In the genomic region with DNA sequence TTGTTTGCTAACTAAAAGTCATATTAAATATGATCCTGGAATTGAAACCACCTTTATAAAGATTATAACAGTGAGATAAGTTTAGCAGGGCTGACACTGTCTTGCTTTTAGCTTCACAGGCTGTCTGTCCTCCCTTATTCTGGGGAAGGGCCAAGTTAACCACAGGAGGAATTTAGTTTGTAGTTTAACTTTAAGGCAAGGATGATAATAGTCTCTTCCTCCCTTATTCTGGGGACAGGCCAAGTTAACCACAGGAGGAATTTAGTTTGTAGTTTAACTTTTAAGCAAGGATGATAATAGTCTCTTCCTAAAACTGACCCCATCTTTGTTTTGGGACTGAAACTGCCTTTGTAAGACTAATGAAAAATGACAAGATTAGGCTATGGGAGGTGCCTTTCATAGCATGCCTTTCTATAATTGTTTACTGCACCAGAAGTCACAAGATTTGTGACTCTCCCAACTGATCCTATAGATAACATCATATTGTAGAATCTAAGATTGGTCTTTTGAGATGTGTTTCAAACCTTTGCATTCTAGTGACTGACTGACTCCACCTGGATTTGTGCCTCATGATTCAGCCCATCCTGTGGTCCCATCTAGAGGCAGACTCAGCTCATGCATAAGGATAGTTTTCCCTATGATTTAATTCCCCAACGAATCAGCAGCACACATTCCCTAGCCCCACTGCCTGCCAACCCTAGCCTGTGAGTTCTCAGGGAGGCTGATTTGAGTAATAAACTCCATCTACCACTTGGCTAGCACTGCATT, we compare ENCODE assay signal across 16 cellular contexts.
DNase-seq lines count a peak whose midpoint lies in the region; TF ChIP-seq lines count a peak whose summit lies in the region.
"Had no signal": no experiment of that assay in that cellular context is flagged by ENCODE, and none has a peak within 500 bp of the region (broad histone marks: within the 10 kb centered on the region; RNA-seq: fewer than 3 reads in every experiment).

No MANE protein-coding gene starts in this region.

- H3K4me1 Mint-ChIP-seq in nephron, result peaks cover 26% of the 10 kb centered on the region
- no peaks in the 10 kb centered on the region for H3K4me1 Mint-ChIP-seq in nephron progenitor cell
- H3K4me1 Mint-ChIP-seq: activated B cell treated with CpG ODN at 0.5 μM for 24 hours had no signal

- H3K4me3 Mint-ChIP-seq in nephron (no peak overlapping the region), nephron progenitor cell (no peak overlapping the region)
- H3K4me3 Mint-ChIP-seq: activated B cell treated with CpG ODN at 0.5 μM for 24 hours had no signal

- H3K36me3 Mint-ChIP-seq in nephron (ENCODE audit: low read depth) (peaks cover 4% of the 10 kb centered on the region), nephron progenitor cell (ENCODE audit: low read depth) (no peaks in the 10 kb centered on the region)

- H3K9me3 Mint-ChIP-seq in nephron (peaks cover 2% of the 10 kb centered on the region), nephron progenitor cell (no peaks in the 10 kb centered on the region)

- peak; percentile 27 for DNase-seq in AG09319 (ENCODE audit: extremely low read depth, low read depth)
- peak; percentile 89 for DNase-seq in M059J (ENCODE audit: low read depth)
- peak; percentile 11 for DNase-seq in epithelial cell of esophagus (ENCODE audit: low read depth)
- no peak for DNase-seq in nephron progenitor cell
- no peak for DNase-seq in activated naive CD4-positive, alpha-beta T cell treated with anti-CD3 and anti-CD28 coated beads, Interleukin-2, amount 50 U/mL, for 16 hours
- DNase-seq in activated CD4-positive, alpha-beta T cell treated with anti-CD3 and anti-CD28 coated beads, Interleukin-2, amount 50 U/mL, for 4 hours, result no peak
- DNase-seq in stimulated activated CD4-positive, alpha-beta T cell treated with anti-CD3 and anti-CD28 coated beads, Interleukin-2, amount 100 ng/mL, for 48 hours, result no peak
- DNase-seq: activated B cell treated with CpG ODN at 0.5 μM for 24 hours; activated CD8-positive, alpha-beta memory T cell treated with anti-CD3 and anti-CD28 coated beads, Interleukin-2, amount 50 U/mL, for 4 hours; activated naive CD4-positive, alpha-beta T cell treated with Interleukin-2 at 50 U/mL for 16 hours; caudate nucleus; NCI-H1092 treated with DMSO at 0.1 percent for 48 hours; NCI-H510A had no signal

- H3K27ac Mint-ChIP-seq in nephron (peak overlapping the region; percentile 58 to 77 (median 68)), nephron progenitor cell (no peak overlapping the region)
- H3K27ac Mint-ChIP-seq: activated B cell treated with CpG ODN at 0.5 μM for 24 hours had no signal

- TF ChIP-seq CTCF in AG09319 (IDR thresholded peaks at IDR 0.05; ENCODE audit: low read depth, low read length) (no peak), epithelial cell of esophagus (IDR thresholded peaks at IDR 0.05; ENCODE audit: insufficient read depth, low read depth, low read length, missing control alignments) (no peak), nephron (IDR thresholded peaks at IDR 0.05; ENCODE audit: unreplicated experiment in 3 of 3) (no peak), nephron progenitor cell (IDR thresholded peaks at IDR 0.05) (no peak)

- H3K27me3 Mint-ChIP-seq in nephron (ENCODE audit: low read depth) (no peaks in the 10 kb centered on the region), nephron progenitor cell (ENCODE audit: low read depth, poor library complexity) (no peaks in the 10 kb centered on the region)
- H3K27me3 Mint-ChIP-seq: activated B cell treated with CpG ODN at 0.5 μM for 24 hours had no signal

- H3K4me3 ChIP-seq in epithelial cell of esophagus (ENCODE audit: low read length), result no peak overlapping the region
- H3K4me3 ChIP-seq: BLaER1 treated with 17β-estradiol and CSF1 and Interleukin-3, amounts not matched to agents 10 nM and 100 nM; lung had no signal

Comparison
In these comparisons a context has a peak if more than half of its experiments do, and no peak if none do; other contexts are left out.
1. DNase-seq: peak in AG09319 (single experiment), M059J (single experiment) and epithelial cell of esophagus (single experiment); none in nephron progenitor cell (single experiment), activated naive CD4-positive, alpha-beta T cell treated with anti-CD3 and anti-CD28 coated beads, Interleukin-2, amount 50 U/mL, for 16 hours (single experiment), activated CD4-positive, alpha-beta T cell treated with anti-CD3 and anti-CD28 coated beads, Interleukin-2, amount 50 U/mL, for 4 hours (0 of 2) and stimulated activated CD4-positive, alpha-beta T cell treated with anti-CD3 and anti-CD28 coated beads, Interleukin-2, amount 100 ng/mL, for 48 hours (0 of 2).